Comparison of ENCODE assay signal across 8 cellular contexts in the genomic region with DNA sequence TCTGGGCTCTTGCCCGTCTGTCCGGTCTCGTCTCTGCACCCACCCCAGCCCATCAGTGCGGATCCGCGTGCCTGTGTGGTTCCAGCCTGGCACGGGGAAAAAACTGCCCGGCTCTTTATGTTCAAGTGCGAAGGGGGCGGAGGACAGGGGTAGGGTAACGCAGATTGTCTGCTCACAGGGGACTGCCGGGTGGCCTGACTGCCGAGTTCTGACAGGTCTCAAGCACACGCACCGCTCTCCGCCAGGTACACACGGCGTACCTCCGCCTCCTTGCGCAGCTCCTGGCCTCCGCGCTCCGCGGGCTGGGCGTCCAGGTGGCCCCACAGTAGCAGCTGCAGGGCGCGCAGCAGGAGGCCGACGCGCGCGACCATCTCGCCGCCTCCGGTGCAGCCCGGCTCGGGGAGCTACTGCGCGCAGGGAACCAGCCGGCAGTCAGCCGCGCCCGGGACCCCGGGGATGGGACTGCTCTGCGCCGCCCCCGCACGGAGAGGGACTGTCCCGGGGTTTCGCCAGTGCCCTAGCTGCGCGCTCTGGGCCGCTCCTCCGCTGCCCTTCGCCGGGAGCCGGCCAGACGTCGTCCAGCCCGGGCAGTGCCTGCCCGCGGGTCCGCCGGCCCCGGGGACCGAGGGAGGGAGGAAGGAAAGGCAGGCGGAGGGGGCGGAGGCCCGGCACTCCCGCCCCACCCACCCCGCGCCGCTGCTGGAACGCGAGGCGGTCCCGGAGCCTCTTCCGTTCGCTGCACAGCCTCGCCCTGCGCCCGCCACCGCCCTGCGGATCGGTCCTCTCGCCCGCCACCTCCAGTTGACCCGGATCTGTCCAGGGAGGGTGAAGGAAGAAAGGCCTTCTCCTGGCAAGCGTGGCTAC. TPM values are rescaled to one million over a fixed set of nuclear protein-coding genes. Genes with fewer than 3 reads are reported as not detected.
DNase-seq lines count a peak whose midpoint lies in the region; ATAC-seq and TF ChIP-seq lines count a peak whose summit lies in the region.

A gene with protein sequence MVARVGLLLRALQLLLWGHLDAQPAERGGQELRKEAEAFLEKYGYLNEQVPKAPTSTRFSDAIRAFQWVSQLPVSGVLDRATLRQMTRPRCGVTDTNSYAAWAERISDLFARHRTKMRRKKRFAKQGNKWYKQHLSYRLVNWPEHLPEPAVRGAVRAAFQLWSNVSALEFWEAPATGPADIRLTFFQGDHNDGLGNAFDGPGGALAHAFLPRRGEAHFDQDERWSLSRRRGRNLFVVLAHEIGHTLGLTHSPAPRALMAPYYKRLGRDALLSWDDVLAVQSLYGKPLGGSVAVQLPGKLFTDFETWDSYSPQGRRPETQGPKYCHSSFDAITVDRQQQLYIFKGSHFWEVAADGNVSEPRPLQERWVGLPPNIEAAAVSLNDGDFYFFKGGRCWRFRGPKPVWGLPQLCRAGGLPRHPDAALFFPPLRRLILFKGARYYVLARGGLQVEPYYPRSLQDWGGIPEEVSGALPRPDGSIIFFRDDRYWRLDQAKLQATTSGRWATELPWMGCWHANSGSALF (minus strand): TSS at position 635 of the 864 bp plus-strand sequence. CDS start 264 bp downstream, at position 371.

- no peaks in the 10 kb centered on the region for H3K36me3 Mint-ChIP-seq in CD4-positive, alpha-beta T cell (ENCODE audit: low read depth)
- H3K36me3 Mint-ChIP-seq in activated CD8-positive, alpha-beta T cell treated with anti-CD3 and anti-CD28 coated beads, Interleukin-2, amount 10 ng/mL, durations not matched to agents 7 days and 5 days (ENCODE audit: low read depth): no peaks in the 10 kb centered on the region

- peaks cover 28% of the 10 kb centered on the region for H3K4me1 ChIP-seq in muscle layer of colon (ENCODE audit: insufficient read depth, low read length)
- peaks cover 0 to 55% (median 25%) of the 10 kb centered on the region in 4 donors for H3K4me1 ChIP-seq in tibial artery

- no peak for TF ChIP-seq CTCF in CD4-positive, alpha-beta T cell (IDR thresholded peaks at IDR 0.05)
- no peak for TF ChIP-seq CTCF in tibial artery (IDR thresholded peaks at IDR 0.05)

- peaks cover 30% of the 10 kb centered on the region for H3K27me3 Mint-ChIP-seq in CD4-positive, alpha-beta T cell
- H3K27me3 Mint-ChIP-seq in activated CD8-positive, alpha-beta T cell treated with anti-CD3 and anti-CD28 coated beads, Interleukin-2, amount 10 ng/mL, durations not matched to agents 7 days and 5 days (ENCODE audit: low read depth): peaks cover 53% of the 10 kb centered on the region

- H3K9ac ChIP-seq in muscle layer of colon (ENCODE audit: low read length): no peak within 1 kb of the TSS

- H3K27ac Mint-ChIP-seq in CD4-positive, alpha-beta T cell: no peak within 1 kb of the TSS
- H3K27ac Mint-ChIP-seq in activated CD8-positive, alpha-beta T cell treated with anti-CD3 and anti-CD28 coated beads, Interleukin-2, amount 10 ng/mL, durations not matched to agents 7 days and 5 days: no peak within 1 kb of the TSS

- no peaks in the 10 kb centered on the region for H3K9me3 Mint-ChIP-seq in CD4-positive, alpha-beta T cell
- H3K9me3 Mint-ChIP-seq in activated CD8-positive, alpha-beta T cell treated with anti-CD3 and anti-CD28 coated beads, Interleukin-2, amount 10 ng/mL, durations not matched to agents 7 days and 5 days (ENCODE audit: insufficient read depth): no peaks in the 10 kb centered on the region

- H3K4me3 ChIP-seq in muscle layer of colon (ENCODE audit: low read depth in 1 of 2, low read length in 2 of 2): peak within 1 kb of the TSS; percentile 45 to 65
- H3K4me3 ChIP-seq in tibial artery: peak within 1 kb of the TSS; percentile 73 to 77

- peaks cover 40% of the 10 kb centered on the region for H3K4me1 Mint-ChIP-seq in CD4-positive, alpha-beta T cell (ENCODE audit: low read depth)
- H3K4me1 Mint-ChIP-seq in activated CD8-positive, alpha-beta T cell treated with anti-CD3 and anti-CD28 coated beads, Interleukin-2, amount 10 ng/mL, durations not matched to agents 7 days and 5 days (ENCODE audit: low read depth): peaks cover 15% of the 10 kb centered on the region

- POLR2A ChIA-PET in CD4-positive, alpha-beta T cell (lab: Charles Lee): interaction anchor here (0.6 to 7.9 kb wide), 5 partner anchors 14 to 38 kb away, joined by 3 to 49 read pairs (median 3); partner anchors contain the start of gene TAF15
- POLR2A ChIA-PET in activated CD8-positive, alpha-beta T cell treated with anti-CD3 and anti-CD28 coated beads, Interleukin-2, amount 10 ng/mL, durations not matched to agents 7 days and 5 days (lab: Charles Lee): interaction anchor here (0.7 to 1.0 kb wide), 2 partner anchors 14 to 26 kb away, joined by 3 to 5 read pairs; partner anchors contain the start of gene TAF15

- intact Hi-C loops in CD4-positive, alpha-beta T cell (cut with DNase I, micrococcal nuclease): no loop called here
- intact Hi-C loops in tibial artery (cut with DNase I; ENCODE audit: low total_unique reads): no loop called here

- ATAC-seq in CD4-positive, alpha-beta T cell (ENCODE audit: poor library complexity): peak; percentile 83
- peak; percentile 88 for ATAC-seq in activated CD8-positive, alpha-beta T cell treated with anti-CD3 and anti-CD28 coated beads, Interleukin-2, amount 10 ng/mL, durations not matched to agents 7 days and 5 days

- H3K9me3 ChIP-seq in CD4-positive, alpha-beta T cell (ENCODE audit: control insufficient read depth, low read length): no peaks in the 10 kb centered on the region
- H3K9me3 ChIP-seq in muscle layer of colon (ENCODE audit: low read length) (no peaks in the 10 kb centered on the region), tibial artery (no peaks in the 10 kb centered on the region)

- CTCF ChIA-PET in CD4-positive, alpha-beta T cell (lab: Charles Lee): interaction anchor here (0.9 to 3.6 kb wide), 4 partner anchors 9 to 31 kb away, joined by 3 to 16 read pairs (median 10); partner anchors contain the start of gene TAF15
- CTCF ChIA-PET in activated CD8-positive, alpha-beta T cell treated with anti-CD3 and anti-CD28 coated beads, Interleukin-2, amount 10 ng/mL, durations not matched to agents 7 days and 5 days (lab: Charles Lee): interaction anchor here (1.2 to 5.7 kb wide), 8 partner anchors 10 to 182 kb away, joined by 4 to 64 read pairs (median 7); partner anchors contain the start of gene TAF15

- peak in 4 of 10 experiments; percentile 20 to 45 (median 36) for DNase-seq in CD4-positive, alpha-beta T cell
- DNase-seq in M059J (ENCODE audit: low read depth): peak; percentile 37
- peak; percentile 53 for DNase-seq in activated CD8-positive, alpha-beta T cell treated with anti-CD3 and anti-CD28 coated beads, Interleukin-2, amount 10 ng/mL, durations not matched to agents 7 days and 5 days
- no peak for DNase-seq in epithelial cell of prostate (ENCODE audit: low read depth, low spot score)
- DNase-seq in tibial artery: no peak
- DNase-seq in NCI-H128 (lab: John Stamatoyannopoulos, UW; ENCODE audit: unreplicated experiment): no peak
- no peak for DNase-seq in DMS153 treated with DMSO at 0.1 percent for 48 hours (lab: John Stamatoyannopoulos, UW; ENCODE audit: unreplicated experiment)

- peak within 1 kb of the TSS; percentile 86 for H3K4me3 Mint-ChIP-seq in CD4-positive, alpha-beta T cell
- peak within 1 kb of the TSS; percentile 75 for H3K4me3 Mint-ChIP-seq in activated CD8-positive, alpha-beta T cell treated with anti-CD3 and anti-CD28 coated beads, Interleukin-2, amount 10 ng/mL, durations not matched to agents 7 days and 5 days

- peaks cover 22% of the 10 kb centered on the region for H3K27me3 ChIP-seq in CD4-positive, alpha-beta T cell (ENCODE audit: control insufficient read depth, insufficient read depth, low read length)
- H3K27me3 ChIP-seq in muscle layer of colon (ENCODE audit: control insufficient read depth in 1 of 2, insufficient read depth in 2 of 2, low read length in 2 of 2) (peaks cover 0 to 5% of the 10 kb centered on the region in 2 donors), tibial artery (no peaks in the 10 kb centered on the region)

- no peaks in the 10 kb centered on the region for H3K36me3 ChIP-seq in muscle layer of colon (ENCODE audit: insufficient read depth, low read length)
- H3K36me3 ChIP-seq in tibial artery: no peaks in the 10 kb centered on the region

- no peak within 1 kb of the TSS for H3K27ac ChIP-seq in CD4-positive, alpha-beta T cell (ENCODE audit: low read depth, low read length)
- H3K27ac ChIP-seq in epithelial cell of prostate: peak within 1 kb of the TSS; percentile 52
- H3K27ac ChIP-seq in muscle layer of colon (ENCODE audit: low read depth, low read length): peak within 1 kb of the TSS; percentile 65
- H3K27ac ChIP-seq in tibial artery: peak within 1 kb of the TSS; percentile 67 to 80

RNA-seq across cellular contexts. Expression of the gene that starts here (rescaled TPM):
- total RNA-seq in CD4-positive, alpha-beta T cell: 1 to 10 TPM; 6.7 to 9.9 TPM
- total RNA-seq in M059J (2014; rRNA removed; shearing (Covaris generic)): 0.17 and 1.2 TPM in 2 replicates
- not detected for total RNA-seq in activated CD8-positive, alpha-beta T cell treated with anti-CD3 and anti-CD28 coated beads, Interleukin-2, amount 10 ng/mL, durations not matched to agents 7 days and 5 days

Comparison
In these comparisons a context has a peak if more than half of its experiments do, and no peak if none do; other contexts are left out.
1. Peak in DNase-seq and ATAC-seq in activated CD8-positive, alpha-beta T cell treated with anti-CD3 and anti-CD28 coated beads, Interleukin-2, amount 10 ng/mL, durations not matched to agents 7 days and 5 days; RNA of the gene not detected or under 1 TPM.